Comparison of ENCODE assay signal across 8 cellular contexts in genomic region chr19:49387936-49388372, GRCh38. TPM values are rescaled to one million over a fixed set of nuclear protein-coding genes. Genes with fewer than 3 reads are reported as not detected.
A peak's percentile ranks its signal among the peaks of the same experiment; 100 is the strongest.
DNase-seq lines count a peak whose midpoint lies in the region; ATAC-seq and TF ChIP-seq lines count a peak whose summit lies in the region.

Gene KASH5, plus strand, starts transcription at chr19:49388249. Its CDS starts 2,635 bp downstream, at chr19:49390884.

- H3K27ac ChIP-seq in OCI-LY1 (ENCODE audit: low read depth, low read length, poor library complexity, severe bottlenecking) (peak within 1 kb of the TSS; percentile 96), heart right ventricle (no peak within 1 kb of the TSS)

- H3K4me1 ChIP-seq in OCI-LY1 (ENCODE audit: insufficient read depth, low read length, severe bottlenecking) = peaks cover 51% of the 10 kb centered on the region
- peaks cover 0 to 6% (median 0%) of the 10 kb centered on the region in 9 donors for H3K4me1 ChIP-seq in heart right ventricle

- no peak within 1 kb of the TSS for H2AFZ ChIP-seq in OCI-LY1 (ENCODE audit: low read length)

- 39 to 55% methylated on average over 32 to 40 of the region's 40 CpGs for WGBS in heart right ventricle, 2 donors

- no peaks in the 10 kb centered on the region for H3K9me2 ChIP-seq in OCI-LY1 (ENCODE audit: low read depth, low read length)

- no peak for TF ChIP-seq CTCF in GM10266 (IDR thresholded peaks at IDR 0.05; ENCODE audit: control insufficient read depth, insufficient read depth, low read depth, missing control alignments)
- no peak for TF ChIP-seq CTCF in OCI-LY1 (IDR thresholded peaks at IDR 0.05; ENCODE audit: low read length)
- no peak for TF ChIP-seq CTCF in heart right ventricle (IDR thresholded peaks at IDR 0.05)

- no peaks in the 10 kb centered on the region for H4K20me1 ChIP-seq in OCI-LY1 (ENCODE audit: insufficient read depth, low read length)

- DNase-seq in GM10266 (ENCODE audit: extremely low spot score) = peak; percentile 89
- peak; percentile 56 to 76 for DNase-seq in activated T-helper 1 cell treated with anti-CD3 and anti-CD28 coated beads, Interleukin-2, amount 50 U/mL, for 16 hours (ENCODE audit: low read depth in 1 of 2, low spot score in 1 of 2)
- DNase-seq in heart right ventricle = peak; percentile 73 to 86
- peak; percentile 65 to 73 for DNase-seq in stimulated activated CD4-positive, alpha-beta T cell treated with anti-CD3 and anti-CD28 coated beads, Interleukin-2, amount 100 ng/mL, for 48 hours
- no peak for DNase-seq in NCI-H345 (lab: John Stamatoyannopoulos, UW)

- H3F3A ChIP-seq in OCI-LY1 (ENCODE audit: insufficient read depth, low read length) = peaks cover 3% of the 10 kb centered on the region

- peak; percentile 48 to 91 (median 82) for ATAC-seq in heart right ventricle
- no peak for ATAC-seq in HG02642 (IDR thresholded peaks at IDR 0.05; ENCODE audit: poor library complexity, unreplicated experiment)
- no peak for ATAC-seq in HG03520 (IDR thresholded peaks at IDR 0.05; ENCODE audit: unreplicated experiment)

- no peaks in the 10 kb centered on the region for H3K27me3 ChIP-seq in OCI-LY1 (ENCODE audit: insufficient read depth, low read length)
- H3K27me3 ChIP-seq in heart right ventricle = peaks cover 0 to 32% (median 5%) of the 10 kb centered on the region in 7 donors

- peak within 1 kb of the TSS; percentile 63 for H3K4me2 ChIP-seq in OCI-LY1 (ENCODE audit: low read length)

- H3K36me3 ChIP-seq in OCI-LY1 (ENCODE audit: insufficient read depth, low read length) = no peaks in the 10 kb centered on the region
- no peaks in the 10 kb centered on the region for H3K36me3 ChIP-seq in heart right ventricle

- H3K79me2 ChIP-seq in OCI-LY1 (ENCODE audit: insufficient read depth, low read length) = no peaks in the 10 kb centered on the region

- H3K9ac ChIP-seq in OCI-LY1 (ENCODE audit: low read length) = peak within 1 kb of the TSS; percentile 51; the same call in 1 of the 2 replicates

- intact Hi-C loops in heart right ventricle (cut with DNase I) = no loop called here

- H3K9me3 ChIP-seq in OCI-LY1 (ENCODE audit: low read length) (peaks cover under 1% of the 10 kb centered on the region; the same call in 1 of the 2 replicates), heart right ventricle (peaks cover 0 to 4% (median 0%) of the 10 kb centered on the region in 11 donors)

- H3K4me3 ChIP-seq in OCI-LY1 (ENCODE audit: low read depth, low read length, poor library complexity, severe bottlenecking) (peak within 1 kb of the TSS; percentile 49), heart right ventricle (peak within 1 kb of the TSS in 3 of 10 donors; percentile 17 to 34 (median 22))

RNA-seq across cellular contexts. Expression of gene KASH5, which starts in this region (rescaled TPM):
- not detected for total RNA-seq in heart right ventricle
- not detected for polyA plus RNA-seq in heart right ventricle

Comparison
In these comparisons a context has a peak if more than half of its experiments do, and no peak if none do; other contexts are left out.
1. Peak in DNase-seq and ATAC-seq in heart right ventricle; RNA of the gene not detected or under 1 TPM.